In genomic region chr2:86631846-86632485, GRCh38 we compare ENCODE assay signal across 18 cellular contexts. TPM values are rescaled to one million over a fixed set of nuclear protein-coding genes. Genes with fewer than 3 reads are reported as not detected.
DNase-seq lines count a peak whose midpoint lies in the region; ATAC-seq and TF ChIP-seq lines count a peak whose summit lies in the region.
"Had no signal": no experiment of that assay in that cellular context is flagged by ENCODE, and none has a peak within 500 bp of the region (broad histone marks: within the 10 kb centered on the region; RNA-seq: fewer than 3 reads in every experiment).

No MANE protein-coding gene starts in this region.

- no peak overlapping the region for H3K14ac ChIP-seq in IMR-90 (replicated peaks; ENCODE audit: low read depth, low read length)

- BruUV-seq in IMR-90 (replicated peaks; lab: Mats Ljungman, UMichigan) (no TSS peak), mammary epithelial cell (replicated peaks; lab: Mats Ljungman, UMichigan) (no TSS peak)

- H3K9me3 ChIP-seq in IMR-90 (ENCODE audit: control insufficient read depth, insufficient read depth, low read length) (no peaks in the 10 kb centered on the region), mammary epithelial cell (replicated peaks; ENCODE audit: insufficient read depth, low read length) (no peaks in the 10 kb centered on the region)
- H3K9me3 ChIP-seq: adrenal gland, esophagus muscularis mucosa, heart right ventricle had no signal

- no peaks in the 10 kb centered on the region for H3K9me1 ChIP-seq in IMR-90 (ENCODE audit: insufficient read depth, low read length)

- H3K27ac Mint-ChIP-seq in activated CD4-positive, alpha-beta T cell treated with anti-CD3 and anti-CD28 coated beads, Interleukin-2, amount 10 ng/mL, durations not matched to agents 7 days and 5 days, result no peak overlapping the region
- H3K27ac Mint-ChIP-seq: CD8-positive, alpha-beta memory T cell; HFFc6; progenitor cell of endocrine pancreas; stimulated activated naive CD8-positive, alpha-beta T cell treated with anti-CD3 and anti-CD28 coated beads, Interleukin-15, Interleukin-2, amounts not matched to agents 100 ng/mL and 50 ng/mL, for 24 hours had no signal

- DNase-seq in IMR-90, result no peak
- DNase-seq in mammary epithelial cell, result peak; percentile 21
- no peak for DNase-seq in left lobe of liver (ENCODE audit: low spot score)
- no peak for DNase-seq in KG1 (lab: John Stamatoyannopoulos, UW)
- DNase-seq in HuH-7 (ENCODE audit: low spot score), result no peak
- DNase-seq in activated CD4-positive, alpha-beta T cell treated with anti-CD3 and anti-CD28 coated beads, Interleukin-2, amount 10 ng/mL, durations not matched to agents 7 days and 5 days, result no peak
- DNase-seq: activated CD8-positive, alpha-beta memory T cell treated with anti-CD3 and anti-CD28 coated beads for 24 hours; adrenal gland; CD8-positive, alpha-beta memory T cell; heart right ventricle; HFFc6; NCI-H510A treated with DMSO at 0.1 percent for 48 hours had no signal

- in situ Hi-C loops in IMR-90 (cut with MboI; ENCODE audit: low sequenced_read_pairs) (no loop called here), mammary epithelial cell (cut with MboI; ENCODE audit: low sequenced_read_pairs in 2 of 2) (no loop called here)

- no peak overlapping the region for H3K4ac ChIP-seq in IMR-90 (ENCODE audit: low read depth, low read length)

- H2AK9ac ChIP-seq in IMR-90 (replicated peaks; ENCODE audit: low read depth, low read length, poor library complexity), result no peak overlapping the region

- H3K79me2 ChIP-seq in mammary epithelial cell (ENCODE audit: insufficient read depth, low read length), result no peaks in the 10 kb centered on the region

- no peak overlapping the region for H3K18ac ChIP-seq in IMR-90 (ENCODE audit: low read depth, low read length)

- no peak overlapping the region for H2BK5ac ChIP-seq in IMR-90 (ENCODE audit: low read depth, low read length, poor library complexity, severe bottlenecking)

- peak overlapping the region; percentile 94 for H3K27ac ChIP-seq in 22Rv1
- no peak overlapping the region for H3K27ac ChIP-seq in IMR-90 (ENCODE audit: insufficient read depth, low read length)
- no peak overlapping the region for H3K27ac ChIP-seq in mammary epithelial cell (ENCODE audit: insufficient read depth, low read depth, low read length)
- H3K27ac ChIP-seq: adrenal gland, esophagus muscularis mucosa, SK-N-MC had no signal

- H3K56ac ChIP-seq in IMR-90 (ENCODE audit: extremely low read depth, insufficient read depth, low read length), result no peak overlapping the region

- POLR2A ChIA-PET in IMR-90 (lab: Charles Lee; ENCODE audit: unreplicated experiment), result no interaction called here
- POLR2A ChIA-PET in activated CD4-positive, alpha-beta T cell treated with anti-CD3 and anti-CD28 coated beads, Interleukin-2, amount 10 ng/mL, durations not matched to agents 7 days and 5 days (lab: Charles Lee), result no interaction called here

- H3K9me3 Mint-ChIP-seq in activated CD4-positive, alpha-beta T cell treated with anti-CD3 and anti-CD28 coated beads, Interleukin-2, amount 10 ng/mL, durations not matched to agents 7 days and 5 days, result no peaks in the 10 kb centered on the region
- H3K9me3 Mint-ChIP-seq: CD8-positive, alpha-beta memory T cell; HFFc6; stimulated activated naive CD8-positive, alpha-beta T cell treated with anti-CD3 and anti-CD28 coated beads, Interleukin-15, Interleukin-2, amounts not matched to agents 100 ng/mL and 50 ng/mL, for 24 hours had no signal

- H4K20me1 ChIP-seq in IMR-90 (ENCODE audit: insufficient read depth, low read length), result no peaks in the 10 kb centered on the region
- no peaks in the 10 kb centered on the region for H4K20me1 ChIP-seq in mammary epithelial cell (ENCODE audit: insufficient read depth, low read length)

- no peak overlapping the region for H2BK120ac ChIP-seq in IMR-90 (ENCODE audit: low read depth, low read length)

- CTCF ChIA-PET in IMR-90 (lab: Yijun Ruan, JAX) (no interaction called here), mammary epithelial cell (lab: Charles Lee; ENCODE audit: low non-redundant PET) (no interaction called here)
- CTCF ChIA-PET in activated CD4-positive, alpha-beta T cell treated with anti-CD3 and anti-CD28 coated beads, Interleukin-2, amount 10 ng/mL, durations not matched to agents 7 days and 5 days (lab: Charles Lee), result no interaction called here

- H4K91ac ChIP-seq in IMR-90 (ENCODE audit: insufficient read depth, low read depth, low read length), result no peak overlapping the region

- H3K36me3 Mint-ChIP-seq in activated CD4-positive, alpha-beta T cell treated with anti-CD3 and anti-CD28 coated beads, Interleukin-2, amount 10 ng/mL, durations not matched to agents 7 days and 5 days (ENCODE audit: low read depth), result no peaks in the 10 kb centered on the region
- H3K36me3 Mint-ChIP-seq: CD8-positive, alpha-beta memory T cell had no signal

- H2AK5ac ChIP-seq in IMR-90 (ENCODE audit: low read depth, low read length), result no peak overlapping the region

- ATAC-seq in IMR-90 (ENCODE audit: low read depth) (no peak), left lobe of liver (peak; percentile 40), GM18505 (IDR thresholded peaks at IDR 0.05; ENCODE audit: unreplicated experiment) (no peak)

- H3K36me3 ChIP-seq in IMR-90 (ENCODE audit: control insufficient read depth, insufficient read depth, low read length) (no peaks in the 10 kb centered on the region), mammary epithelial cell (ENCODE audit: insufficient read depth, low read length) (no peaks in the 10 kb centered on the region)
- H3K36me3 ChIP-seq: adrenal gland, esophagus muscularis mucosa, heart right ventricle had no signal

- no peak for TF ChIP-seq CTCF in 22Rv1 (IDR thresholded peaks at IDR 0.05)
- TF ChIP-seq CTCF in IMR-90 (conservative IDR thresholded peaks at IDR 0.05; ENCODE audit: low read depth, low read length), result no peak
- TF ChIP-seq CTCF in mammary epithelial cell (conservative IDR thresholded peaks at IDR 0.05 in 1 of 2, IDR thresholded peaks at IDR 0.05 in 1 of 2; ENCODE audit: extremely low read depth in 1 of 2, insufficient read depth in 1 of 2, low read depth in 1 of 2, low read length in 2 of 2), result no peak

- H3K9ac ChIP-seq in IMR-90 (ENCODE audit: low read depth, low read length), result no peak overlapping the region
- H3K9ac ChIP-seq in mammary epithelial cell (ENCODE audit: insufficient read depth, low read length), result no peak overlapping the region

- no peaks in the 10 kb centered on the region for H3K4me1 ChIP-seq in IMR-90 (ENCODE audit: control insufficient read depth, insufficient read depth, low read length)
- no peaks in the 10 kb centered on the region for H3K4me1 ChIP-seq in mammary epithelial cell (ENCODE audit: insufficient read depth, low read length)

- H2BK15ac ChIP-seq in IMR-90 (ENCODE audit: low read depth, low read length), result no peak overlapping the region

- H4K5ac ChIP-seq in IMR-90 (ENCODE audit: low read depth, low read length), result no peak overlapping the region

- peaks cover 16% of the 10 kb centered on the region for H3K27me3 Mint-ChIP-seq in activated CD4-positive, alpha-beta T cell treated with anti-CD3 and anti-CD28 coated beads, Interleukin-2, amount 10 ng/mL, durations not matched to agents 7 days and 5 days
- H3K27me3 Mint-ChIP-seq: progenitor cell of endocrine pancreas; stimulated activated naive CD8-positive, alpha-beta T cell treated with anti-CD3 and anti-CD28 coated beads, Interleukin-15, Interleukin-2, amounts not matched to agents 100 ng/mL and 50 ng/mL, for 24 hours had no signal

- WGBS in IMR-90 (ENCODE audit: extremely low coverage in 2 of 2, insufficient read length in 1 of 2), 2 experiments, result 79% methylated on average over 3 of the region's 10 CpGs; no CpG with 5 or more reads in 1 of the 2 experiments
- WGBS in mammary epithelial cell (ENCODE audit: low coverage, missing lambda C conversion rate), result 32% methylated on average over 10 of the region's 10 CpGs

- H3K23ac ChIP-seq in IMR-90 (ENCODE audit: low read depth, low read length), result no peak overlapping the region

- no peak overlapping the region for H2BK20ac ChIP-seq in IMR-90 (ENCODE audit: low read depth, low read length)

- no peaks in the 10 kb centered on the region for H3K4me1 Mint-ChIP-seq in activated CD4-positive, alpha-beta T cell treated with anti-CD3 and anti-CD28 coated beads, Interleukin-2, amount 10 ng/mL, durations not matched to agents 7 days and 5 days
- H3K4me1 Mint-ChIP-seq: CD8-positive, alpha-beta memory T cell had no signal

- no peak for TF ChIP-seq POLR2A in IMR-90 (IDR thresholded peaks at IDR 0.05; ENCODE audit: low read depth, low read length)
- no peak for TF ChIP-seq POLR2A in GM18505 (IDR thresholded peaks at IDR 0.05; ENCODE audit: borderline replicate concordance, extremely low read depth, insufficient read depth, insufficient read length)

- no peaks in the 10 kb centered on the region for H3K79me1 ChIP-seq in IMR-90 (ENCODE audit: low read depth in 1 of 2, low read length in 2 of 2)

- H3K4me3 ChIP-seq in IMR-90 (ENCODE audit: insufficient read depth, low read depth, low read length), result no peak overlapping the region
- H3K4me3 ChIP-seq in mammary epithelial cell (replicated peaks in 1 of 3; ENCODE audit: insufficient read depth in 1 of 3, low read depth in 2 of 3, low read length in 3 of 3), result no peak overlapping the region
- H3K4me3 ChIP-seq: adrenal gland, esophagus muscularis mucosa, heart right ventricle, SK-N-MC had no signal

- dilution Hi-C loops in IMR-90 (cut with HindIII; ENCODE audit: low sequenced_read_pairs, unreplicated experiment), result no loop called here
- dilution Hi-C loops in mammary epithelial cell (cut with HindIII; ENCODE audit: low sequenced_read_pairs), result no loop called here

- TF ChIP-seq RAD21 in IMR-90 (IDR thresholded peaks at IDR 0.05; ENCODE audit: low read length), result no peak

- no peak overlapping the region for H3K4me2 ChIP-seq in IMR-90 (ENCODE audit: low read depth, low read length)
- peak overlapping the region; percentile 19 for H3K4me2 ChIP-seq in mammary epithelial cell (ENCODE audit: insufficient read depth, low read depth, low read length)

- H2AFZ ChIP-seq in IMR-90 (replicated peaks; ENCODE audit: low read length, poor library complexity) (peak overlapping the region; percentile 53), mammary epithelial cell (ENCODE audit: low read depth, low read length) (peak overlapping the region; percentile 62)

- no peak overlapping the region for H4K8ac ChIP-seq in IMR-90 (ENCODE audit: low read depth in 2 of 2, low read length in 2 of 2)

- H3K4me3 Mint-ChIP-seq in activated CD4-positive, alpha-beta T cell treated with anti-CD3 and anti-CD28 coated beads, Interleukin-2, amount 10 ng/mL, durations not matched to agents 7 days and 5 days, result no peak overlapping the region
- H3K4me3 Mint-ChIP-seq: CD8-positive, alpha-beta memory T cell; HFFc6; stimulated activated naive CD8-positive, alpha-beta T cell treated with anti-CD3 and anti-CD28 coated beads, Interleukin-15, Interleukin-2, amounts not matched to agents 100 ng/mL and 50 ng/mL, for 24 hours had no signal

- H3K27me3 ChIP-seq in IMR-90 (ENCODE audit: control insufficient read depth, insufficient read depth, low read length) (peaks cover 3% of the 10 kb centered on the region; the same call in 1 of the 2 replicates), mammary epithelial cell (ENCODE audit: insufficient read depth, low read length) (no peaks in the 10 kb centered on the region)
- H3K27me3 ChIP-seq: adrenal gland, esophagus muscularis mucosa, heart right ventricle had no signal

- intact Hi-C loops in IMR-90 (cut with micrococcal nuclease), result no loop called here
- intact Hi-C loops in mammary epithelial cell (cut with micrococcal nuclease), result no loop called here

RNA-seq across cellular contexts. Expression of gene RNF103, which starts 8.3 kb away (rescaled TPM):
- total RNA-seq in IMR-90 (2012; rRNA removed) (5.6 and 10.0 TPM in 2 replicates), mammary epithelial cell (10 to 100 TPM; 18.1 to 27.3 TPM), left lobe of liver (43.6 TPM)
- polyA plus RNA-seq in IMR-90 (2012; rRNA removed) (5.5 and 7.2 TPM in 2 replicates), mammary epithelial cell (7.6 TPM)
- 2.0 and 2.4 TPM in 2 replicates for polyA plus RNA-seq in IMR-90 (2012; cell fraction: cytosol; rRNA removed)
- polyA plus RNA-seq in IMR-90 (2012; cell fraction: nucleus; rRNA removed; ENCODE audit: low replicate concordance), result 2.2 and 13.9 TPM in 2 replicates
- polyA minus RNA-seq in mammary epithelial cell, result 10.3 TPM
- 10 to 100 TPM; 12.7 to 14.1 TPM for total RNA-seq in activated CD4-positive, alpha-beta T cell treated with anti-CD3 and anti-CD28 coated beads, Interleukin-2, amount 10 ng/mL, durations not matched to agents 7 days and 5 days
